13 cellular contexts compared by ENCODE assay signal in genomic region chr3:12427551-12427950, GRCh38.
"Had no signal": no experiment of that assay in that cellular context is flagged by ENCODE, and none has a peak within 500 bp of the region (broad histone marks: within the 10 kb centered on the region; RNA-seq: fewer than 3 reads in every experiment).

No MANE protein-coding gene starts in this region.

- DNase-seq: activated CD4-positive, alpha-beta T cell treated with anti-CD3 and anti-CD28 coated beads, Interleukin-2, amount 10 ng/mL, durations not matched to agents 24 days and 14 days; activated naive CD4-positive, alpha-beta T cell treated with anti-CD3 and anti-CD28 coated beads for 36 hours; central memory CD4-positive, alpha-beta T cell; cortex of kidney; effector CD8-positive, alpha-beta T cell; midbrain; right cardiac atrium; transverse colon had no signal

- H3K27ac ChIP-seq: neutrophil, transverse colon had no signal

- H3K36me3 ChIP-seq: neutrophil, transverse colon had no signal

- H3K9me3 Mint-ChIP-seq: activated CD4-positive, alpha-beta T cell treated with anti-CD3 and anti-CD28 coated beads, Interleukin-2, amount 10 ng/mL, durations not matched to agents 24 days and 14 days; activated naive CD4-positive, alpha-beta T cell treated with anti-CD3 and anti-CD28 coated beads for 36 hours; activated T-helper 1 cell treated with anti-CD3 and anti-CD28 coated beads, Interleukin-12 subunit alpha, Interleukin-12 subunit beta, Interleukin-2, Interleukin-4 antibody, amounts not matched to agents 30 ng/mL and 10 ng/mL and 1 ng/mL, durations not matched to agents 14 hours and 24 hours and 36 hours had no signal

- H3K4me3 Mint-ChIP-seq: activated CD4-positive, alpha-beta T cell treated with anti-CD3 and anti-CD28 coated beads, Interleukin-2, amount 10 ng/mL, durations not matched to agents 24 days and 14 days; activated naive CD4-positive, alpha-beta T cell treated with anti-CD3 and anti-CD28 coated beads for 36 hours; activated T-helper 1 cell treated with anti-CD3 and anti-CD28 coated beads, Interleukin-12 subunit alpha, Interleukin-12 subunit beta, Interleukin-2, Interleukin-4 antibody, amounts not matched to agents 30 ng/mL and 10 ng/mL and 1 ng/mL, durations not matched to agents 14 hours and 24 hours and 36 hours had no signal

- H3K9me3 ChIP-seq: neutrophil, transverse colon had no signal

- H3K27ac Mint-ChIP-seq: activated CD4-positive, alpha-beta T cell treated with anti-CD3 and anti-CD28 coated beads, Interleukin-2, amount 10 ng/mL, durations not matched to agents 24 days and 14 days; activated naive CD4-positive, alpha-beta T cell treated with anti-CD3 and anti-CD28 coated beads for 36 hours; activated T-helper 1 cell treated with anti-CD3 and anti-CD28 coated beads, Interleukin-12 subunit alpha, Interleukin-12 subunit beta, Interleukin-2, Interleukin-4 antibody, amounts not matched to agents 30 ng/mL and 10 ng/mL and 1 ng/mL, durations not matched to agents 14 hours and 24 hours and 36 hours; progenitor cell of endocrine pancreas had no signal

- ATAC-seq: right cardiac atrium had no signal

- H3K4me3 ChIP-seq: lung, smooth muscle cell, transverse colon had no signal

- H3K27me3 Mint-ChIP-seq: progenitor cell of endocrine pancreas had no signal
